In the genomic region with DNA sequence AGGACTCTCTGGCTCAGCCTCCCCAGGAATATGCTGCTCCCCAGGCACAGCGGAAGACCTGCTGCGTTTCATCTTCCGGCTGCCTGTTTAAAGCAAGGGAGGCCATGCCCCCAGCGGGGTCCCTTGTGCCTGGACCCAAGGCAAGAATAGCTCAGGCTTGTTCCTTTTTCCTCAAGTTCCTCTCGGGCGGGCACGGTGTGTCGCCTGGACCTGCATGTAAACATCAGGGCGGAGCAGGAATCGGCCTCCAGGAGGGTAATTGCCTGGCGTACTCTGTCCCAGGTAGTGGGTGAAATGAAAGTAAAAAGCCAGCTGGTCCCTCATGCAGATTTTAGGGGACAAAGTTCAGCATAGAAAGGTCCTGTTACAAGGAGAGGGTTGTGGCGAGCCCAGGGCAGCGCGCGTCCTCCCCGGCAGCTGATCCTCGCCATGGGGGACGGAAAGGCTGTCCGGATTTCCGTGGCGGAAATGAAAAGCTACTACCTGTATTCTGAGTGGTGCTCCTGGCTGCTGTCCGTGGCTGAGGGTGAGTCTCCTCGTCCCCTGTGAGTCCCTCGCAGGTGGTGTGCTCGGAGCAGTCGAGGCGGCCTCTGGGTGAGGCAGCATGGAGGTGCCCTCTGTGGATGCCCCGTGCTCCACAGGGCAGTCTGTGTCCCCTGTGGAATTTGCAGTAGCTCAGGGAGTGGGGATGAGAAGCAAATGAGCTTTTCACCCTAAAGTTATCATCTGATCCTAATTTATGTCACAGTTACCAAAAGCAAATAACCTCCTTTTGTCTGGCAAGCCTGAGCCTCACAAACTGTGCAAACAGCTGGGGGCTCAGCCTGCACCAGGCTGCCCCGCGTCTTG, we compare ENCODE assay signal across 1 cellular context.
TF ChIP-seq lines count a peak whose summit lies in the region.

No MANE protein-coding gene starts in this region.

TF ChIP-seq in HepG2, 621 proteins besides CTCF, POLR2A, EP300 and RAD21 (continued from another document and continues in another):
- TF ChIP-seq TBX3 (IDR thresholded peaks at IDR 0.05; ENCODE audit: borderline replicate concordance) (no peak), ETV6 (CRISPR knock-in tag; conservative IDR thresholded peaks at IDR 0.05) (0 out of 2 replicates have a peak, but pooled peaks have one; percentile 31), ZNF766 (CRISPR knock-in tag; IDR thresholded peaks at IDR 0.05; ENCODE audit: borderline replicate concordance) (0 out of 2 replicates have a peak, but pooled peaks have one; percentile 44), CBX1 (IDR thresholded peaks at IDR 0.05; ENCODE audit: low read depth) (no peak), PPARG (CRISPR knock-in tag; conservative IDR thresholded peaks at IDR 0.05) (peak; percentile 58; the same call in 1 of the 2 replicates), ZSCAN29 (CRISPR knock-in tag; conservative IDR thresholded peaks at IDR 0.05) (0 out of 2 replicates have a peak, but pooled peaks have one; percentile 35), ZNF776 (CRISPR knock-in tag; IDR thresholded peaks at IDR 0.05) (0 out of 2 replicates have a peak, but pooled peaks have one; percentile 69), PHF8 (CRISPR knock-in tag; IDR thresholded peaks at IDR 0.05) (peak; percentile 48), MED8 (CRISPR knock-in tag; IDR thresholded peaks at IDR 0.05; ENCODE audit: insufficient replicate concordance) (peak; percentile 51), ZKSCAN5 (CRISPR knock-in tag; IDR thresholded peaks at IDR 0.05) (no peak), GATAD2A (CRISPR knock-in tag; IDR thresholded peaks at IDR 0.05) (peak; percentile 48), PRMT3 (CRISPR knock-in tag; IDR thresholded peaks at IDR 0.05; ENCODE audit: borderline replicate concordance, low read depth) (no peak), JDP2 (CRISPR knock-in tag; IDR thresholded peaks at IDR 0.05; ENCODE audit: borderline replicate concordance) (no peak), HNRNPL (IDR thresholded peaks at IDR 0.05; ENCODE audit: low read depth, low read length) (peak; percentile 16; the same call in 1 of the 2 replicates), ZBTB42 (CRISPR knock-in tag; IDR thresholded peaks at IDR 0.05) (peak; percentile 31; the same call in 1 of the 2 replicates), CHD2 (IDR thresholded peaks at IDR 0.05; ENCODE audit: low read depth, low read length) (no peak), PHF21A (CRISPR knock-in tag; IDR thresholded peaks at IDR 0.05) (peak; percentile 93), ZNF296 (CRISPR knock-in tag; conservative IDR thresholded peaks at IDR 0.05) (0 out of 2 replicates have a peak, but pooled peaks have one; percentile 21), ZMYM4 (CRISPR knock-in tag; IDR thresholded peaks at IDR 0.05) (0 out of 2 replicates have a peak, but pooled peaks have one; percentile 29), ZFX (CRISPR knock-in tag; IDR thresholded peaks at IDR 0.05; ENCODE audit: low read depth) (peak; percentile 51; the same call in 1 of the 2 replicates), NKX3-1 (CRISPR knock-in tag; IDR thresholded peaks at IDR 0.05) (no peak), BCL6 (CRISPR knock-in tag; IDR thresholded peaks at IDR 0.05) (peak; percentile 11; the same call in 1 of the 2 replicates), POLR2G (IDR thresholded peaks at IDR 0.05; ENCODE audit: low read depth, low read length) (peak; percentile 67), NFYC (CRISPR knock-in tag; IDR thresholded peaks at IDR 0.05) (0 out of 2 replicates have a peak, but pooled peaks have one; percentile 27), GABPB1 (CRISPR knock-in tag; IDR thresholded peaks at IDR 0.05) (peak; percentile 53; the same call in 1 of the 2 replicates), NR2F6 (IDR thresholded peaks at IDR 0.05) (no peak; the same call in 1 of the 2 replicates), NR2F6 (CRISPR knock-in tag; IDR thresholded peaks at IDR 0.05) (peak; percentile 27; the same call in 1 of the 2 replicates), JUND (CRISPR knock-in tag; IDR thresholded peaks at IDR 0.05) (no peak), ZNF460 (CRISPR knock-in tag; IDR thresholded peaks at IDR 0.05; ENCODE audit: borderline replicate concordance) (no peak), ZNF672 (CRISPR knock-in tag; IDR thresholded peaks at IDR 0.05) (no peak), MIER3 (CRISPR knock-in tag; IDR thresholded peaks at IDR 0.05; ENCODE audit: borderline replicate concordance) (0 out of 2 replicates have a peak, but pooled peaks have one; percentile 26), POLR2AphosphoS5 (IDR thresholded peaks at IDR 0.05; ENCODE audit: low read depth, low read length) (no peak)
- TF ChIP-seq, protein P1, sequence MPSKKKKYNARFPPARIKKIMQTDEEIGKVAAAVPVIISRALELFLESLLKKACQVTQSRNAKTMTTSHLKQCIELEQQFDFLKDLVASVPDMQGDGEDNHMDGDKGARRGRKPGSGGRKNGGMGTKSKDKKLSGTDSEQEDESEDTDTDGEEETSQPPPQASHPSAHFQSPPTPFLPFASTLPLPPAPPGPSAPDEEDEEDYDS (CRISPR knock-in tag; IDR thresholded peaks at IDR 0.05), result peak; percentile 59; the same call in 1 of the 2 replicates
- TF ChIP-seq, protein P2, sequence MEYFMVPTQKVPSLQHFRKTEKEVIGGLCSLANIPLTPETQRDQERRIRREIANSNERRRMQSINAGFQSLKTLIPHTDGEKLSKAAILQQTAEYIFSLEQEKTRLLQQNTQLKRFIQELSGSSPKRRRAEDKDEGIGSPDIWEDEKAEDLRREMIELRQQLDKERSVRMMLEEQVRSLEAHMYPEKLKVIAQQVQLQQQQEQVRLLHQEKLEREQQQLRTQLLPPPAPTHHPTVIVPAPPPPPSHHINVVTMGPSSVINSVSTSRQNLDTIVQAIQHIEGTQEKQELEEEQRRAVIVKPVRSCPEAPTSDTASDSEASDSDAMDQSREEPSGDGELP (IDR thresholded peaks at IDR 0.05; ENCODE audit: borderline replicate concordance, low read depth), result peak; percentile 93
- TF ChIP-seq, protein P3, sequence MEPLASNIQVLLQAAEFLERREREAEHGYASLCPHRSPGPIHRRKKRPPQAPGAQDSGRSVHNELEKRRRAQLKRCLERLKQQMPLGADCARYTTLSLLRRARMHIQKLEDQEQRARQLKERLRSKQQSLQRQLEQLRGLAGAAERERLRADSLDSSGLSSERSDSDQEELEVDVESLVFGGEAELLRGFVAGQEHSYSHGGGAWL (CRISPR knock-in tag; IDR thresholded peaks at IDR 0.05), result no peak; the same call in 1 of the 2 replicates
- TF ChIP-seq, protein P4, sequence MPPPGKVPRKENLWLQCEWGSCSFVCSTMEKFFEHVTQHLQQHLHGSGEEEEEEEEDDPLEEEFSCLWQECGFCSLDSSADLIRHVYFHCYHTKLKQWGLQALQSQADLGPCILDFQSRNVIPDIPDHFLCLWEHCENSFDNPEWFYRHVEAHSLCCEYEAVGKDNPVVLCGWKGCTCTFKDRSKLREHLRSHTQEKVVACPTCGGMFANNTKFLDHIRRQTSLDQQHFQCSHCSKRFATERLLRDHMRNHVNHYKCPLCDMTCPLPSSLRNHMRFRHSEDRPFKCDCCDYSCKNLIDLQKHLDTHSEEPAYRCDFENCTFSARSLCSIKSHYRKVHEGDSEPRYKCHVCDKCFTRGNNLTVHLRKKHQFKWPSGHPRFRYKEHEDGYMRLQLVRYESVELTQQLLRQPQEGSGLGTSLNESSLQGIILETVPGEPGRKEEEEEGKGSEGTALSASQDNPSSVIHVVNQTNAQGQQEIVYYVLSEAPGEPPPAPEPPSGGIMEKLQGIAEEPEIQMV (CRISPR knock-in tag; IDR thresholded peaks at IDR 0.05; ENCODE audit: low read depth), result 0 out of 2 replicates have a peak, but pooled peaks have one; percentile 14
- TF ChIP-seq, protein P5, sequence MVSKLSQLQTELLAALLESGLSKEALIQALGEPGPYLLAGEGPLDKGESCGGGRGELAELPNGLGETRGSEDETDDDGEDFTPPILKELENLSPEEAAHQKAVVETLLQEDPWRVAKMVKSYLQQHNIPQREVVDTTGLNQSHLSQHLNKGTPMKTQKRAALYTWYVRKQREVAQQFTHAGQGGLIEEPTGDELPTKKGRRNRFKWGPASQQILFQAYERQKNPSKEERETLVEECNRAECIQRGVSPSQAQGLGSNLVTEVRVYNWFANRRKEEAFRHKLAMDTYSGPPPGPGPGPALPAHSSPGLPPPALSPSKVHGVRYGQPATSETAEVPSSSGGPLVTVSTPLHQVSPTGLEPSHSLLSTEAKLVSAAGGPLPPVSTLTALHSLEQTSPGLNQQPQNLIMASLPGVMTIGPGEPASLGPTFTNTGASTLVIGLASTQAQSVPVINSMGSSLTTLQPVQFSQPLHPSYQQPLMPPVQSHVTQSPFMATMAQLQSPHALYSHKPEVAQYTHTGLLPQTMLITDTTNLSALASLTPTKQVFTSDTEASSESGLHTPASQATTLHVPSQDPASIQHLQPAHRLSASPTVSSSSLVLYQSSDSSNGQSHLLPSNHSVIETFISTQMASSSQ (IDR thresholded peaks at IDR 0.05; ENCODE audit: low read depth), result no peak
- TF ChIP-seq, protein P5 (CRISPR knock-in tag; IDR thresholded peaks at IDR 0.05; ENCODE audit: borderline replicate concordance), result 0 out of 2 replicates have a peak, but pooled peaks have one; percentile 21
- TF ChIP-seq, protein P6, sequence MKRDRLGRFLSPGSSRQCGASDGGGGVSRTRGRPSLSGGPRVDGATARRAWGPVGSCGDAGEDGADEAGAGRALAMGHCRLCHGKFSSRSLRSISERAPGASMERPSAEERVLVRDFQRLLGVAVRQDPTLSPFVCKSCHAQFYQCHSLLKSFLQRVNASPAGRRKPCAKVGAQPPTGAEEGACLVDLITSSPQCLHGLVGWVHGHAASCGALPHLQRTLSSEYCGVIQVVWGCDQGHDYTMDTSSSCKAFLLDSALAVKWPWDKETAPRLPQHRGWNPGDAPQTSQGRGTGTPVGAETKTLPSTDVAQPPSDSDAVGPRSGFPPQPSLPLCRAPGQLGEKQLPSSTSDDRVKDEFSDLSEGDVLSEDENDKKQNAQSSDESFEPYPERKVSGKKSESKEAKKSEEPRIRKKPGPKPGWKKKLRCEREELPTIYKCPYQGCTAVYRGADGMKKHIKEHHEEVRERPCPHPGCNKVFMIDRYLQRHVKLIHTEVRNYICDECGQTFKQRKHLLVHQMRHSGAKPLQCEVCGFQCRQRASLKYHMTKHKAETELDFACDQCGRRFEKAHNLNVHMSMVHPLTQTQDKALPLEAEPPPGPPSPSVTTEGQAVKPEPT (CRISPR knock-in tag; IDR thresholded peaks at IDR 0.05; ENCODE audit: low read depth), result 0 out of 2 replicates have a peak, but pooled peaks have one; percentile 46
- TF ChIP-seq, protein P7, sequence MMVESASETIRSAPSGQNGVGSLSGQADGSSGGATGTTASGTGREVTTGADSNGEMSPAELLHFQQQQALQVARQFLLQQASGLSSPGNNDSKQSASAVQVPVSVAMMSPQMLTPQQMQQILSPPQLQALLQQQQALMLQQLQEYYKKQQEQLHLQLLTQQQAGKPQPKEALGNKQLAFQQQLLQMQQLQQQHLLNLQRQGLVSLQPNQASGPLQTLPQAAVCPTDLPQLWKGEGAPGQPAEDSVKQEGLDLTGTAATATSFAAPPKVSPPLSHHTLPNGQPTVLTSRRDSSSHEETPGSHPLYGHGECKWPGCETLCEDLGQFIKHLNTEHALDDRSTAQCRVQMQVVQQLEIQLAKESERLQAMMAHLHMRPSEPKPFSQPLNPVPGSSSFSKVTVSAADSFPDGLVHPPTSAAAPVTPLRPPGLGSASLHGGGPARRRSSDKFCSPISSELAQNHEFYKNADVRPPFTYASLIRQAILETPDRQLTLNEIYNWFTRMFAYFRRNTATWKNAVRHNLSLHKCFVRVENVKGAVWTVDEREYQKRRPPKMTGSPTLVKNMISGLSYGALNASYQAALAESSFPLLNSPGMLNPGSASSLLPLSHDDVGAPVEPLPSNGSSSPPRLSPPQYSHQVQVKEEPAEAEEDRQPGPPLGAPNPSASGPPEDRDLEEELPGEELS (CRISPR knock-in tag; IDR thresholded peaks at IDR 0.05), result peak; percentile 81
- TF ChIP-seq, protein P8, sequence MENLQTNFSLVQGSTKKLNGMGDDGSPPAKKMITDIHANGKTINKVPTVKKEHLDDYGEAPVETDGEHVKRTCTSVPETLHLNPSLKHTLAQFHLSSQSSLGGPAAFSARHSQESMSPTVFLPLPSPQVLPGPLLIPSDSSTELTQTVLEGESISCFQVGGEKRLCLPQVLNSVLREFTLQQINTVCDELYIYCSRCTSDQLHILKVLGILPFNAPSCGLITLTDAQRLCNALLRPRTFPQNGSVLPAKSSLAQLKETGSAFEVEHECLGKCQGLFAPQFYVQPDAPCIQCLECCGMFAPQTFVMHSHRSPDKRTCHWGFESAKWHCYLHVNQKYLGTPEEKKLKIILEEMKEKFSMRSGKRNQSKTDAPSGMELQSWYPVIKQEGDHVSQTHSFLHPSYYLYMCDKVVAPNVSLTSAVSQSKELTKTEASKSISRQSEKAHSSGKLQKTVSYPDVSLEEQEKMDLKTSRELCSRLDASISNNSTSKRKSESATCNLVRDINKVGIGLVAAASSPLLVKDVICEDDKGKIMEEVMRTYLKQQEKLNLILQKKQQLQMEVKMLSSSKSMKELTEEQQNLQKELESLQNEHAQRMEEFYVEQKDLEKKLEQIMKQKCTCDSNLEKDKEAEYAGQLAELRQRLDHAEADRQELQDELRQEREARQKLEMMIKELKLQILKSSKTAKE (CRISPR knock-in tag; IDR thresholded peaks at IDR 0.05; ENCODE audit: borderline replicate concordance), result peak; percentile 42
- TF ChIP-seq, protein P9, sequence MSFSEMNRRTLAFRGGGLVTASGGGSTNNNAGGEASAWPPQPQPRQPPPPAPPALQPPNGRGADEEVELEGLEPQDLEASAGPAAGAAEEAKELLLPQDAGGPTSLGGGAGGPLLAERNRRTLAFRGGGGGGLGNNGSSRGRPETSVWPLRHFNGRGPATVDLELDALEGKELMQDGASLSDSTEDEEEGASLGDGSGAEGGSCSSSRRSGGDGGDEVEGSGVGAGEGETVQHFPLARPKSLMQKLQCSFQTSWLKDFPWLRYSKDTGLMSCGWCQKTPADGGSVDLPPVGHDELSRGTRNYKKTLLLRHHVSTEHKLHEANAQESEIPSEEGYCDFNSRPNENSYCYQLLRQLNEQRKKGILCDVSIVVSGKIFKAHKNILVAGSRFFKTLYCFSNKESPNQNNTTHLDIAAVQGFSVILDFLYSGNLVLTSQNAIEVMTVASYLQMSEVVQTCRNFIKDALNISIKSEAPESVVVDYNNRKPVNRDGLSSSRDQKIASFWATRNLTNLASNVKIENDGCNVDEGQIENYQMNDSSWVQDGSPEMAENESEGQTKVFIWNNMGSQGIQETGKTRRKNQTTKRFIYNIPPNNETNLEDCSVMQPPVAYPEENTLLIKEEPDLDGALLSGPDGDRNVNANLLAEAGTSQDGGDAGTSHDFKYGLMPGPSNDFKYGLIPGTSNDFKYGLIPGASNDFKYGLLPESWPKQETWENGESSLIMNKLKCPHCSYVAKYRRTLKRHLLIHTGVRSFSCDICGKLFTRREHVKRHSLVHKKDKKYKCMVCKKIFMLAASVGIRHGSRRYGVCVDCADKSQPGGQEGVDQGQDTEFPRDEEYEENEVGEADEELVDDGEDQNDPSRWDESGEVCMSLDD (CRISPR knock-in tag; IDR thresholded peaks at IDR 0.05; ENCODE audit: borderline replicate concordance), result peak; percentile 8; the same call in 1 of the 2 replicates
